22 cellular contexts compared by ENCODE assay signal in genomic region chr4:168592676-168593075, GRCh38.
DNase-seq lines count a peak whose midpoint lies in the region; ATAC-seq, FAIRE-seq and TF ChIP-seq lines count a peak whose summit lies in the region.
"Had no signal": no experiment of that assay in that cellular context is flagged by ENCODE, and none has a peak within 500 bp of the region (broad histone marks: within the 10 kb centered on the region; RNA-seq: fewer than 3 reads in every experiment).

No MANE protein-coding gene starts in this region.

- H3K79me2 ChIP-seq in keratinocyte (ENCODE audit: control insufficient read depth, insufficient read depth, low read length) = no peaks in the 10 kb centered on the region

- H3K36me3 ChIP-seq in breast epithelium (no peaks in the 10 kb centered on the region), keratinocyte (ENCODE audit: control insufficient read depth in 2 of 2, extremely low read depth in 1 of 2, insufficient read depth in 2 of 2, low read length in 2 of 2) (no peaks in the 10 kb centered on the region), suprapubic skin (no peaks in the 10 kb centered on the region), tibial artery (no peaks in the 10 kb centered on the region)
- H3K36me3 ChIP-seq: BLaER1 had no signal

- H3K4me1 ChIP-seq in breast epithelium (peaks cover 0 to 2% of the 10 kb centered on the region in 2 donors), keratinocyte (ENCODE audit: control insufficient read depth, extremely low read depth, insufficient read depth, low read length) (peaks cover 47% of the 10 kb centered on the region), suprapubic skin (peaks cover 19% of the 10 kb centered on the region), tibial artery (peaks cover 0 to 9% (median 6%) of the 10 kb centered on the region in 4 donors)
- H3K4me1 ChIP-seq: BLaER1 had no signal

- peak; percentile 90 for FAIRE-seq in keratinocyte (lab: Jason Lieb, UNC)
- FAIRE-seq: GM12892, GM18507, HTR-8/SVneo had no signal

- WGBS in suprapubic skin = 44% methylated on average over 1 of the region's 1 CpG

- TF ChIP-seq CTCF in MCF 10A (IDR thresholded peaks at IDR 0.05; ENCODE audit: unreplicated experiment) = no peak
- no peak for TF ChIP-seq CTCF in breast epithelium (IDR thresholded peaks at IDR 0.05)
- no peak for TF ChIP-seq CTCF in epithelial cell of esophagus (IDR thresholded peaks at IDR 0.05; ENCODE audit: insufficient read depth, low read depth, low read length, missing control alignments)
- TF ChIP-seq CTCF in keratinocyte (optimal IDR thresholded peaks at IDR 0.05 in 1 of 3, IDR thresholded peaks at IDR 0.05 in 1 of 3, conservative IDR thresholded peaks at IDR 0.05 in 1 of 3; ENCODE audit: extremely low read depth in 1 of 3, insufficient read depth in 2 of 3, low read length in 3 of 3) = no peak
- TF ChIP-seq CTCF in suprapubic skin (IDR thresholded peaks at IDR 0.05) = no peak
- no peak for TF ChIP-seq CTCF in tibial artery (IDR thresholded peaks at IDR 0.05)

- no peak overlapping the region for H3K4me3 Mint-ChIP-seq in MCF 10A (ENCODE audit: unreplicated experiment)
- H3K4me3 Mint-ChIP-seq: CD14-positive monocyte; CD4-positive, alpha-beta memory T cell; HFFc6 had no signal

- POLR2A ChIA-PET in MCF 10A (lab: Yijun Ruan, JAX) = interaction anchor here (0.7 to 1.1 kb wide), 3 partner anchors 9 to 218 kb away, joined by 3 to 4 read pairs (median 4); no protein-coding TSS in a partner anchor

- CTCF ChIA-PET in MCF 10A (lab: Yijun Ruan, JAX) = interaction anchor here (0.6 to 1.4 kb wide), 5 partner anchors 38 to 1027 kb away, joined by 3 to 4 read pairs (median 4); no protein-coding TSS in a partner anchor

- H4K20me1 ChIP-seq in keratinocyte (ENCODE audit: control insufficient read depth, extremely low read depth, insufficient read depth, low read length) = no peaks in the 10 kb centered on the region
- H4K20me1 ChIP-seq: BLaER1 had no signal

- peaks cover 35% of the 10 kb centered on the region for H3K4me1 Mint-ChIP-seq in MCF 10A (ENCODE audit: insufficient read depth, unreplicated experiment)
- H3K4me1 Mint-ChIP-seq: CD14-positive monocyte; CD4-positive, alpha-beta memory T cell had no signal

- intact Hi-C loops in MCF 10A (cut with micrococcal nuclease) = no loop called here
- intact Hi-C loops in breast epithelium (cut with DNase I; ENCODE audit: low total_unique reads) = no loop called here
- intact Hi-C loops in tibial artery (cut with DNase I; ENCODE audit: low total_unique reads) = no loop called here

- H3K9me3 ChIP-seq in breast epithelium = no peaks in the 10 kb centered on the region
- no peaks in the 10 kb centered on the region for H3K9me3 ChIP-seq in keratinocyte (ENCODE audit: control insufficient read depth, low read depth, low read length)
- no peaks in the 10 kb centered on the region for H3K9me3 ChIP-seq in suprapubic skin
- H3K9me3 ChIP-seq in tibial artery = no peaks in the 10 kb centered on the region
- H3K9me3 ChIP-seq: BLaER1 had no signal

- dilution Hi-C loops in keratinocyte (cut with MboI; ENCODE audit: extremely low pct_ligation_motif_present, low sequenced_read_pairs) = no loop called here

- H3K27me3 Mint-ChIP-seq in MCF 10A (ENCODE audit: insufficient read depth, unreplicated experiment) = no peaks in the 10 kb centered on the region

- no peaks in the 10 kb centered on the region for H3K9me1 ChIP-seq in keratinocyte (ENCODE audit: control insufficient read depth, extremely low read depth, insufficient read depth, low read length)

- TF ChIP-seq EP300 in suprapubic skin (IDR thresholded peaks at IDR 0.05) = no peak

- H2AFZ ChIP-seq in keratinocyte (ENCODE audit: control insufficient read depth, low read length) = no peak overlapping the region

- DNase-seq in MCF 10A (ENCODE audit: unreplicated experiment) = no peak
- DNase-seq in breast epithelium (ENCODE audit: low spot score in 2 of 2) = no peak
- peak; percentile 79 for DNase-seq in epithelial cell of esophagus (ENCODE audit: low read depth)
- no peak for DNase-seq in keratinocyte (ENCODE audit: low read depth, low spot score)
- DNase-seq in suprapubic skin (ENCODE audit: low spot score in 2 of 2) = no peak
- no peak for DNase-seq in NCI-H526 (lab: John Stamatoyannopoulos, UW)
- DNase-seq in tibial artery = no peak
- DNase-seq: CD4-positive, alpha-beta memory T cell; DMS153; DMS79; GDM1; GOT3; H7; HFFc6 had no signal

- peak overlapping the region; percentile 20 for H3K4me2 ChIP-seq in keratinocyte (ENCODE audit: control insufficient read depth, extremely low read depth, insufficient read depth, low read depth, low read length)
- H3K4me2 ChIP-seq: BLaER1 had no signal

- H3K27ac ChIP-seq in breast epithelium (peak overlapping the region in 1 of 2 donors; percentile 50), keratinocyte (ENCODE audit: control insufficient read depth, insufficient read depth, low read length) (peak overlapping the region; percentile 74), suprapubic skin (peak overlapping the region; percentile 48), tibial artery (no peak overlapping the region)
- H3K27ac ChIP-seq: 22Rv1, BLaER1 had no signal

- H3K27me3 ChIP-seq in breast epithelium (no peaks in the 10 kb centered on the region), keratinocyte (ENCODE audit: control insufficient read depth, extremely low read depth, insufficient read depth, low read length) (no peaks in the 10 kb centered on the region), suprapubic skin (no peaks in the 10 kb centered on the region), tibial artery (no peaks in the 10 kb centered on the region)
- H3K27me3 ChIP-seq: BLaER1 had no signal

- peak overlapping the region; percentile 13 for H3K27ac Mint-ChIP-seq in MCF 10A (ENCODE audit: low read depth, unreplicated experiment)
- H3K27ac Mint-ChIP-seq: CD14-positive monocyte; CD4-positive, alpha-beta memory T cell; HFFc6 had no signal

- H3K36me3 Mint-ChIP-seq in MCF 10A (ENCODE audit: insufficient read depth, unreplicated experiment) = peaks cover 2% of the 10 kb centered on the region
- H3K36me3 Mint-ChIP-seq: CD14-positive monocyte; CD4-positive, alpha-beta memory T cell had no signal

- H3K9ac ChIP-seq in keratinocyte (ENCODE audit: control insufficient read depth, extremely low read depth, insufficient read depth, low read length) = no peak overlapping the region
- H3K9ac ChIP-seq: BLaER1 had no signal

- no peak for ATAC-seq in HG02885 (IDR thresholded peaks at IDR 0.05; ENCODE audit: poor library complexity, unreplicated experiment)
- ATAC-seq: HCT116 had no signal

- BruUV-seq in MCF 10A (replicated peaks; lab: Mats Ljungman, UMichigan) = no TSS peak

- no peak for TF ChIP-seq POLR2A in breast epithelium (IDR thresholded peaks at IDR 0.05)
- TF ChIP-seq POLR2A in suprapubic skin (IDR thresholded peaks at IDR 0.05) = no peak

- H3K9me3 Mint-ChIP-seq in MCF 10A (ENCODE audit: unreplicated experiment) = no peaks in the 10 kb centered on the region
- H3K9me3 Mint-ChIP-seq: CD4-positive, alpha-beta memory T cell; HFFc6 had no signal

- H3K4me3 ChIP-seq in breast epithelium = no peak overlapping the region
- no peak overlapping the region for H3K4me3 ChIP-seq in epithelial cell of esophagus (ENCODE audit: low read length)
- no peak overlapping the region for H3K4me3 ChIP-seq in keratinocyte (ENCODE audit: control insufficient read depth in 2 of 3, extremely low read depth in 1 of 3, insufficient read depth in 2 of 3, low read depth in 1 of 3, low read length in 3 of 3)
- H3K4me3 ChIP-seq in suprapubic skin = no peak overlapping the region
- H3K4me3 ChIP-seq in tibial artery = no peak overlapping the region
- H3K4me3 ChIP-seq: BLaER1 had no signal

Comparison
In these comparisons a context has a peak if more than half of its experiments do, and no peak if none do; other contexts are left out.
1. H3K27ac ChIP-seq: peak in keratinocyte (single experiment) and suprapubic skin (single experiment); none in tibial artery (0 of 2).